1 cellular context compared by ENCODE assay signal in the genomic region with DNA sequence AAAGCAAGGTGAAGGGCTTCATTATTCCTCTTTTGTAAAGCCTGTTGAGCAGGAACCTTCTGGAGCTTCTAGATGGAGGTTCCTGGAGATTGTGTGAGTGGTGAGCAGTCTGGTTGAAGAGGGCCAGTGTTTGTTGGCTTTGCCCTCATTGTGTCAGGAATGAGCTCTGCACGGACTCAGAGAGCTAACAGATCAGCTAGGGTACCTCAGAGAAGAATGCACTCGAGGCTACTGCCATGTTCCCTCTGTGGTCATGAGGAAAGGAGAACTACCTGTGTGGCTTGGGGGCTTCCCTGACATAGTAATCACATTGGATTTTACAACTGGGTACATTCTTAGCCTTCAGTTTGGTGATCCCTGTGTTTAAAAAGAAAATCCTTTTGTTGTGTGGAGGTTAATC.
TF ChIP-seq lines count a peak whose summit lies in the region.

No MANE protein-coding gene starts in this region.

TF ChIP-seq in WTC11, 78 proteins besides CTCF, POLR2A, EP300 and RAD21 (continued from another document):
- TF ChIP-seq, protein P1, sequence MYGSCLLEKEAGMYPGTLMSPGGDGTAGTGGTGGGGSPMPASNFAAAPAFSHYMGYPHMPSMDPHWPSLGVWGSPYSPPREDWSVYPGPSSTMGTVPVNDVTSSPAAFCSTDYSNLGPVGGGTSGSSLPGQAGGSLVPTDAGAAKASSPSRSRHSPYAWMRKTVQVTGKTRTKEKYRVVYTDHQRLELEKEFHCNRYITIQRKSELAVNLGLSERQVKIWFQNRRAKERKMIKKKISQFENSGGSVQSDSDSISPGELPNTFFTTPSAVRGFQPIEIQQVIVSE (CRISPR knock-in tag; IDR thresholded peaks at IDR 0.05; ENCODE audit: borderline replicate concordance), result no peak
- TF ChIP-seq NR2C2 (CRISPR knock-in tag; IDR thresholded peaks at IDR 0.05) (no peak), JAZF1 (CRISPR knock-in tag; IDR thresholded peaks at IDR 0.05) (no peak)
TF ChIP-seq in WTC11: peak in this region for 0.
